In the genomic region with DNA sequence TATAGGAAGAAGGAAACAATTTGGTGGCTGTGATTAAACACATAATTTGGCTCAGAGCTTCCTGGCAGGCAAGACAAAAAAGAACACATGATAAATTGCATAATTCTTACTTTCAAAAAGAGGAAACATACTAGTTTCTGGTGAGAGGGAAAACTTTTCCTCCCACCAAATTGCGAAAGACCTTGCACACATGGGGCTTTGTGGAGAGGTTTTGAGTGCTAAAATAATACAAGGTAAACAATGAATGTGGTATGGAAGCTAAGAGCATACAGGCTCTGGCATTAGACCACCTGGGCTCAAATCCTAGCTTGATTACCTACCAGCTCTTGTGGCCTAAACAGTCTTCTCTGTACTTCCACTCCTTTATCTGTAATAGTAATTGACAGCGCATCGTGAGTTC, we compare ENCODE assay signal across 11 cellular contexts.
DNase-seq lines count a peak whose midpoint lies in the region; ATAC-seq and TF ChIP-seq lines count a peak whose summit lies in the region.
"Had no signal": no experiment of that assay in that cellular context is flagged by ENCODE, and none has a peak within 500 bp of the region (broad histone marks: within the 10 kb centered on the region; RNA-seq: fewer than 3 reads in every experiment).

No MANE protein-coding gene starts in this region.

- H3K36me3 Mint-ChIP-seq in mesothelial cell of epicardium, result no peaks in the 10 kb centered on the region
- H3K36me3 Mint-ChIP-seq in activated CD4-positive, alpha-beta memory T cell treated with anti-CD3 and anti-CD28 coated beads, Interleukin-2, amount 10 ng/mL, durations not matched to agents 7 days and 5 days (ENCODE audit: low read depth), result no peaks in the 10 kb centered on the region
- H3K36me3 Mint-ChIP-seq in H9 (ENCODE audit: insufficient read depth in 1 of 3, low read depth in 3 of 3), result no peaks in the 10 kb centered on the region

- H2BK5ac ChIP-seq in H9 (ENCODE audit: insufficient read length, low read length), result no peak overlapping the region

- H3K56ac ChIP-seq in H9 (ENCODE audit: insufficient read length, low read depth, low read length), result no peak overlapping the region

- no CpG with 5 or more reads among the region's 3 CpGs for WGBS in H9 (ENCODE audit: extremely low coverage, insufficient read length, low lambda C conversion rate)

- TF ChIP-seq CTCF in AG10803 (conservative IDR thresholded peaks at IDR 0.05; ENCODE audit: low read length) (no peak), mesothelial cell of epicardium (IDR thresholded peaks at IDR 0.05; ENCODE audit: unreplicated experiment) (no peak), H9 (conservative IDR thresholded peaks at IDR 0.05) (no peak)

- no peak overlapping the region for H2BK12ac ChIP-seq in H9 (ENCODE audit: insufficient read length, low read depth, low read length)

- peak overlapping the region; percentile 1 for H3K4me3 Mint-ChIP-seq in mesothelial cell of epicardium
- no peak overlapping the region for H3K4me3 Mint-ChIP-seq in activated CD4-positive, alpha-beta memory T cell treated with anti-CD3 and anti-CD28 coated beads, Interleukin-2, amount 10 ng/mL, durations not matched to agents 7 days and 5 days
- H3K4me3 Mint-ChIP-seq in H9, result no peak overlapping the region
- H3K4me3 Mint-ChIP-seq: effector memory CD8-positive, alpha-beta T cell; stimulated activated naive CD8-positive, alpha-beta T cell treated with anti-CD3 and anti-CD28 coated beads, Interleukin-15, Interleukin-2, amounts not matched to agents 100 ng/mL and 50 ng/mL, for 24 hours had no signal

- H3K23me2 ChIP-seq in H9 (ENCODE audit: insufficient read length, low read depth, low read length, poor library complexity, severe bottlenecking), result no peaks in the 10 kb centered on the region

- no peaks in the 10 kb centered on the region for H3K27me3 Mint-ChIP-seq in mesothelial cell of epicardium (ENCODE audit: low read depth)
- H3K27me3 Mint-ChIP-seq in activated CD4-positive, alpha-beta memory T cell treated with anti-CD3 and anti-CD28 coated beads, Interleukin-2, amount 10 ng/mL, durations not matched to agents 7 days and 5 days, result no peaks in the 10 kb centered on the region
- H3K27me3 Mint-ChIP-seq in H9 (ENCODE audit: low read depth), result no peaks in the 10 kb centered on the region; the same call in 1 of the 2 replicates
- H3K27me3 Mint-ChIP-seq: effector memory CD8-positive, alpha-beta T cell; stimulated activated naive CD8-positive, alpha-beta T cell treated with anti-CD3 and anti-CD28 coated beads, Interleukin-15, Interleukin-2, amounts not matched to agents 100 ng/mL and 50 ng/mL, for 24 hours had no signal

- CTCF ChIA-PET in activated CD4-positive, alpha-beta memory T cell treated with anti-CD3 and anti-CD28 coated beads, Interleukin-2, amount 10 ng/mL, durations not matched to agents 7 days and 5 days (lab: Charles Lee), result no interaction called here

- H3K14ac ChIP-seq in H9 (ENCODE audit: insufficient read depth, low read length), result no peak overlapping the region

- peaks cover 76% of the 10 kb centered on the region for H3K4me1 Mint-ChIP-seq in mesothelial cell of epicardium
- H3K4me1 Mint-ChIP-seq in activated CD4-positive, alpha-beta memory T cell treated with anti-CD3 and anti-CD28 coated beads, Interleukin-2, amount 10 ng/mL, durations not matched to agents 7 days and 5 days, result no peaks in the 10 kb centered on the region
- peaks cover 62 to 65% of the 10 kb centered on the region in 2 experiments for H3K4me1 Mint-ChIP-seq in H9

- H3K27ac Mint-ChIP-seq in mesothelial cell of epicardium, result peak overlapping the region; percentile 98
- no peak overlapping the region for H3K27ac Mint-ChIP-seq in activated CD4-positive, alpha-beta memory T cell treated with anti-CD3 and anti-CD28 coated beads, Interleukin-2, amount 10 ng/mL, durations not matched to agents 7 days and 5 days
- peak overlapping the region in 1 of 3 experiments; percentile 32; a peak in 1 of 7 replicates for H3K27ac Mint-ChIP-seq in H9
- H3K27ac Mint-ChIP-seq: effector memory CD8-positive, alpha-beta T cell; stimulated activated naive CD8-positive, alpha-beta T cell treated with anti-CD3 and anti-CD28 coated beads, Interleukin-15, Interleukin-2, amounts not matched to agents 100 ng/mL and 50 ng/mL, for 24 hours had no signal

- no peak overlapping the region for H3K18ac ChIP-seq in H9 (ENCODE audit: insufficient read length, low read depth, low read length)

- H3K79me1 ChIP-seq in H9 (ENCODE audit: insufficient read depth, low read depth, low read length, poor library complexity, severe bottlenecking), result no peaks in the 10 kb centered on the region

- H3K4me2 ChIP-seq in H9 (ENCODE audit: insufficient read depth, insufficient read length, low read length), result no peak overlapping the region

- no peaks in the 10 kb centered on the region for H4K20me1 ChIP-seq in H9 (ENCODE audit: control insufficient read depth, insufficient read depth, insufficient read length)

- POLR2A ChIA-PET in activated CD4-positive, alpha-beta memory T cell treated with anti-CD3 and anti-CD28 coated beads, Interleukin-2, amount 10 ng/mL, durations not matched to agents 7 days and 5 days (lab: Charles Lee), result no interaction called here

- no peak for ATAC-seq in HG03108 (IDR thresholded peaks at IDR 0.05; ENCODE audit: unreplicated experiment)
- ATAC-seq: effector memory CD8-positive, alpha-beta T cell had no signal

- peaks cover 11% of the 10 kb centered on the region; the same call in 1 of the 2 replicates for H3K4me1 ChIP-seq in H9 (ENCODE audit: insufficient read depth, low read length)

- no peaks in the 10 kb centered on the region for H3K79me2 ChIP-seq in H9 (ENCODE audit: insufficient read depth, low read length)

- H3T11ph ChIP-seq in H9 (ENCODE audit: low read length), result no peak overlapping the region

- H2BK20ac ChIP-seq in H9 (ENCODE audit: low read depth, low read length, poor library complexity, severe bottlenecking), result no peak overlapping the region

- no peaks in the 10 kb centered on the region for H3K9me3 ChIP-seq in H9 (ENCODE audit: control insufficient read depth, low read depth, low read length)

- H2BK15ac ChIP-seq in H9 (ENCODE audit: low read depth, low read length), result no peak overlapping the region

- H3K23ac ChIP-seq in H9 (ENCODE audit: insufficient read length, low read depth, low read length), result no peak overlapping the region

- no peak overlapping the region for H2AFZ ChIP-seq in H9 (ENCODE audit: low read length)

- H2BK120ac ChIP-seq in H9 (ENCODE audit: low read depth, low read length, poor library complexity, severe bottlenecking), result no peak overlapping the region

- H3K9me3 Mint-ChIP-seq in mesothelial cell of epicardium (no peaks in the 10 kb centered on the region), H9 (no peaks in the 10 kb centered on the region)
- H3K9me3 Mint-ChIP-seq in activated CD4-positive, alpha-beta memory T cell treated with anti-CD3 and anti-CD28 coated beads, Interleukin-2, amount 10 ng/mL, durations not matched to agents 7 days and 5 days, result no peaks in the 10 kb centered on the region
- H3K9me3 Mint-ChIP-seq: effector memory CD8-positive, alpha-beta T cell; stimulated activated naive CD8-positive, alpha-beta T cell treated with anti-CD3 and anti-CD28 coated beads, Interleukin-15, Interleukin-2, amounts not matched to agents 100 ng/mL and 50 ng/mL, for 24 hours had no signal

- no peak overlapping the region for H3K4me3 ChIP-seq in AG10803 (ENCODE audit: low read length)

- H4K5ac ChIP-seq in H9 (ENCODE audit: insufficient read length, low read depth, low read length), result no peak overlapping the region

- H3K4ac ChIP-seq in H9 (ENCODE audit: low read depth, low read length), result no peak overlapping the region

- H4K8ac ChIP-seq in H9 (replicated peaks; ENCODE audit: insufficient read length, low read depth, low read length), result no peak overlapping the region

- no peak overlapping the region for H2AK5ac ChIP-seq in H9 (ENCODE audit: insufficient read length, low read length)

- DNase-seq in AG10803 (ENCODE audit: low read depth) (peak; percentile 78), NCI-H345 (lab: John Stamatoyannopoulos, UW) (peak; percentile 56), dermis blood vessel endothelial cell (peak; percentile 54), mesothelial cell of epicardium (ENCODE audit: low spot score in 2 of 2, unreplicated experiment in 2 of 2) (no peak), OCI-M2 (lab: John Stamatoyannopoulos, UW; ENCODE audit: unreplicated experiment) (no peak), H9 (no peak)
- no peak for DNase-seq in activated CD4-positive, alpha-beta memory T cell treated with anti-CD3 and anti-CD28 coated beads, Interleukin-2, amount 10 ng/mL, durations not matched to agents 7 days and 5 days
- DNase-seq: effector memory CD8-positive, alpha-beta T cell; NCI-H2081 treated with DMSO at 0.1 percent for 48 hours had no signal

- H3K27me3 ChIP-seq in H9 (ENCODE audit: insufficient read depth, low read length), result no peaks in the 10 kb centered on the region

- no peak overlapping the region for H3K9ac ChIP-seq in H9 (ENCODE audit: extremely low read depth, insufficient read length, low read length)

- H4K91ac ChIP-seq in H9 (ENCODE audit: insufficient read length, low read depth, low read length), result no peak overlapping the region

- H3K27ac ChIP-seq in H9 (ENCODE audit: insufficient read length, low read depth, low read length), result no peak overlapping the region

Comparison
In these comparisons a context has a peak if more than half of its experiments do, and no peak if none do; other contexts are left out.
1. DNase-seq: peak in AG10803 (single experiment), NCI-H345 (single experiment) and dermis blood vessel endothelial cell (single experiment); none in mesothelial cell of epicardium (0 of 2), OCI-M2 (single experiment), activated CD4-positive, alpha-beta memory T cell treated with anti-CD3 and anti-CD28 coated beads, Interleukin-2, amount 10 ng/mL, durations not matched to agents 7 days and 5 days (single experiment) and H9 (single experiment).